ENCODE assay signal across 8 cellular contexts in the genomic region with DNA sequence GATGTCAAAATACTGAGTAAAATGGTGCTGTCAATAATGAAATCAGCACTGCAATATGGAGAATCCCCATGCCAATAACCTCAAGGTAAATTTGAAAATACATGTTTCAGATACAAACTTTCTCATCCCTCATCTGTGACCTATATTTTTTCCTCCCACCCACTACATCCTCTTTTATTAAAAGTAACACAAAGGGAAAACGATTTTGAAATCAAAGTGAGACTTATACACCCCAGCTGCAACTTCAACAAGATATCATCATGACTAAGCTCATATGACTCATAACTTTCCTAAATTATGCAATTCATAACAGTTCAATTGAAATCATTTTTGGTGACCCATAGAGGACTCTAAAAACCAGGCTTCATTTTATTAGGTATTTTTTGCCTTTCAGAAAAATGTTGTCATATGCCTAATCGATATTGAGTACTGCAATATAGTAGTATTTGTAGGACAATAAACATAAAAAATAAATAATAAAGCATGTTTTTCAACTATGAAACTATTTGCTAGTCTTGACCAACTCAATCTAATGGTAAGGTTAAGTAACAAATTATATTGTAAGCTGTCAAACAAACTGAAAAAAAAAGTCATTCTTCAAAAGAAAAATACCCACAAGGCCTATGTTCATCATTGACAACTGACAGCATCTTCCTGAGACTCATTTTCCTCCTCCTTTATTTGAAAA. TPM values are rescaled to one million over a fixed set of nuclear protein-coding genes. Genes with fewer than 3 reads are reported as not detected.
DNase-seq lines count a peak whose midpoint lies in the region; TF ChIP-seq lines count a peak whose summit lies in the region.

No MANE protein-coding gene starts in this region.

- H3K4me1 ChIP-seq in OCI-LY3 (ENCODE audit: low read length) (peaks cover 68% of the 10 kb centered on the region), colonic mucosa (peaks cover 12% of the 10 kb centered on the region), sigmoid colon (peaks cover 0 to 67% (median 55%) of the 10 kb centered on the region in 4 donors)

- H3K9me3 ChIP-seq in OCI-LY3 (ENCODE audit: insufficient read depth, low read length): no peaks in the 10 kb centered on the region
- no peaks in the 10 kb centered on the region for H3K9me3 ChIP-seq in colonic mucosa
- H3K9me3 ChIP-seq in sigmoid colon: no peaks in the 10 kb centered on the region

- H3K27me3 ChIP-seq in OCI-LY3 (ENCODE audit: low read depth, low read length) (no peaks in the 10 kb centered on the region), colonic mucosa (no peaks in the 10 kb centered on the region), sigmoid colon (no peaks in the 10 kb centered on the region), H7 (ENCODE audit: control insufficient read depth, insufficient read depth, low read length) (no peaks in the 10 kb centered on the region)

- TF ChIP-seq POLR2A in sigmoid colon (IDR thresholded peaks at IDR 0.05): no peak

- peak in 2 of 4 donors; percentile 10 to 15 for TF ChIP-seq EP300 in sigmoid colon (IDR thresholded peaks at IDR 0.05)

- intact Hi-C loops in colonic mucosa (cut with DNase I) (no loop called here), sigmoid colon (cut with DNase I) (no loop called here)

- WGBS in sigmoid colon, 2 donors: 33 to 34% methylated on average over 2 of the region's 2 CpGs

- H3K36me3 ChIP-seq in OCI-LY3 (replicated peaks; ENCODE audit: low read depth, low read length): no peaks in the 10 kb centered on the region
- H3K36me3 ChIP-seq in colonic mucosa: no peaks in the 10 kb centered on the region
- H3K36me3 ChIP-seq in sigmoid colon: no peaks in the 10 kb centered on the region
- H3K36me3 ChIP-seq in H7 (replicated peaks; ENCODE audit: control insufficient read depth, insufficient read depth, low read length): no peaks in the 10 kb centered on the region; the same call in 1 of the 2 replicates

- H3K9ac ChIP-seq in OCI-LY3 (ENCODE audit: low read length): 0 out of 2 replicates have a peak overlapping the region, but pooled peaks have one; percentile 0
- no peak overlapping the region for H3K9ac ChIP-seq in colonic mucosa (ENCODE audit: low read depth in 2 of 2, low read length in 2 of 2)

- DNase-seq in GM12865 (ENCODE audit: low read depth) (peak; percentile 62), colonic mucosa (no peak), sigmoid colon (no peak), HK-2 (ENCODE audit: unreplicated experiment) (no peak), H7 (no peak), NCI-H2227 treated with DMSO at 0.1 percent for 48 hours (lab: John Stamatoyannopoulos, UW) (no peak), NCI-H2081 (lab: John Stamatoyannopoulos, UW) (no peak)

- H3K27ac ChIP-seq in OCI-LY3 (ENCODE audit: low read length): peak overlapping the region; percentile 64
- peak overlapping the region; percentile 51 for H3K27ac ChIP-seq in colonic mucosa
- H3K27ac ChIP-seq in sigmoid colon: peak overlapping the region; percentile 61 to 99 (median 98)

- TF ChIP-seq CTCF in GM12865 (IDR thresholded peaks at IDR 0.05; ENCODE audit: insufficient read depth, low read depth, low read length, missing control alignments): no peak
- no peak for TF ChIP-seq CTCF in OCI-LY3 (IDR thresholded peaks at IDR 0.05; ENCODE audit: low read depth, low read length)
- no peak for TF ChIP-seq CTCF in colonic mucosa (IDR thresholded peaks at IDR 0.05)
- TF ChIP-seq CTCF in sigmoid colon (IDR thresholded peaks at IDR 0.05): no peak

- H3K4me3 ChIP-seq in GM12865 (ENCODE audit: low read depth, low read length) (peak overlapping the region; percentile 48), OCI-LY3 (ENCODE audit: low read length) (peak overlapping the region; percentile 16), colonic mucosa (no peak overlapping the region), sigmoid colon (no peak overlapping the region), H7 (ENCODE audit: insufficient read depth, low read depth, low read length) (no peak overlapping the region)

- H4K20me1 ChIP-seq in OCI-LY3 (ENCODE audit: insufficient read depth, low read length): peaks cover 12% of the 10 kb centered on the region

- H2AFZ ChIP-seq in OCI-LY3 (ENCODE audit: low read depth, low read length): no peak overlapping the region

- H3K79me2 ChIP-seq in OCI-LY3 (ENCODE audit: low read length): peaks cover 78% of the 10 kb centered on the region

- peak overlapping the region; percentile 48 for H3K4me2 ChIP-seq in OCI-LY3 (ENCODE audit: low read length)

RNA-seq across cellular contexts. Expression of gene ADAM17, which starts 3.0 kb away (rescaled TPM):
- 10 to 100 TPM; 18.6 to 20.0 TPM for total RNA-seq in colonic mucosa
- total RNA-seq in sigmoid colon: 10 to 100 TPM; 12.1 to 17.6 (median 16.1) TPM
- polyA plus RNA-seq in sigmoid colon: 10 to 100 TPM in 2 of 3 donors, 1 to 10 TPM in 1; 3.2 to 12.8 (median 10.2) TPM
- total RNA-seq in H7 (2014; rRNA removed; shearing (Covaris generic)): 21.2 and 21.9 TPM in 2 replicates

Comparison
In these comparisons a context has a peak if more than half of its experiments do, and no peak if none do; other contexts are left out.
1. H3K4me3 ChIP-seq: peak in GM12865 (single experiment) and OCI-LY3 (single experiment); none in colonic mucosa (single experiment), sigmoid colon (0 of 4) and H7 (single experiment).
2. Peak in every context shown above with its lines, with median percentiles within 50 percentile points of each other: H3K27ac ChIP-seq.